13 cellular contexts compared by ENCODE assay signal in genomic region chr7:134029-134428, GRCh38. TPM values are rescaled to one million over a fixed set of nuclear protein-coding genes. Genes with fewer than 3 reads are reported as not detected.
DNase-seq lines count a peak whose midpoint lies in the region; ATAC-seq and TF ChIP-seq lines count a peak whose summit lies in the region.
"Had no signal": no experiment of that assay in that cellular context is flagged by ENCODE, and none has a peak within 500 bp of the region (broad histone marks: within the 10 kb centered on the region; RNA-seq: fewer than 3 reads in every experiment).

No MANE protein-coding gene starts in this region.

- DNase-seq in right cardiac atrium (peak in 2 of 3 donors; percentile 38 to 41), cardiac septum (ENCODE audit: low spot score) (no peak), endodermal cell (peak; percentile 38), mesendoderm (no peak), occipital lobe (lab: John Stamatoyannopoulos, UW) (no peak), body of pancreas (no peak)
- DNase-seq: 8988T; AML-193; Caco-2; CD8-positive, alpha-beta memory T cell; IMR-90 had no signal

- H3K27me3 Mint-ChIP-seq in endodermal cell (ENCODE audit: insufficient read depth), result peaks cover 2% of the 10 kb centered on the region

- H2AK5ac ChIP-seq in mesendoderm (ENCODE audit: low read length), result no peak overlapping the region

- no peak overlapping the region for H2BK5ac ChIP-seq in mesendoderm (ENCODE audit: low read length)

- no peak overlapping the region for H3K27ac Mint-ChIP-seq in endodermal cell

- no peak for TF ChIP-seq CTCF in endodermal cell (conservative IDR thresholded peaks at IDR 0.05)
- TF ChIP-seq CTCF in body of pancreas (IDR thresholded peaks at IDR 0.05), result no peak

- H3K27ac ChIP-seq in right cardiac atrium (ENCODE audit: low read length), result no peak overlapping the region
- H3K27ac ChIP-seq in endodermal cell (ENCODE audit: low read depth, low read length), result no peak overlapping the region
- H3K27ac ChIP-seq in mesendoderm (ENCODE audit: low read depth, low read length), result no peak overlapping the region
- no peak overlapping the region for H3K27ac ChIP-seq in body of pancreas
- H3K27ac ChIP-seq: BLaER1 had no signal

- intact Hi-C loops in right cardiac atrium (cut with DNase I), result no loop called here
- intact Hi-C loops in cardiac septum (cut with DNase I), result no loop called here
- intact Hi-C loops in body of pancreas (cut with DNase I), result no loop called here

- no peaks in the 10 kb centered on the region for H3K36me3 Mint-ChIP-seq in endodermal cell (ENCODE audit: low read depth)
- H3K36me3 Mint-ChIP-seq: CD8-positive, alpha-beta memory T cell had no signal

- H3K4me2 ChIP-seq in mesendoderm (ENCODE audit: low read length), result no peak overlapping the region
- H3K4me2 ChIP-seq: BLaER1 had no signal

- no peaks in the 10 kb centered on the region for H3K27me3 ChIP-seq in right cardiac atrium (ENCODE audit: control insufficient read depth, insufficient read depth)
- H3K27me3 ChIP-seq in endodermal cell (ENCODE audit: control insufficient read depth, insufficient read depth, low read length, poor library complexity, severe bottlenecking), result no peaks in the 10 kb centered on the region
- no peaks in the 10 kb centered on the region for H3K27me3 ChIP-seq in mesendoderm (ENCODE audit: insufficient read depth, low read length, poor library complexity)
- no peaks in the 10 kb centered on the region for H3K27me3 ChIP-seq in body of pancreas
- H3K27me3 ChIP-seq: BLaER1 had no signal

- no peak overlapping the region for H4K8ac ChIP-seq in mesendoderm (ENCODE audit: low read depth, low read length)

- peaks cover 4% of the 10 kb centered on the region for H3K4me1 ChIP-seq in right cardiac atrium (ENCODE audit: control insufficient read depth, insufficient read depth, low read length)
- no peaks in the 10 kb centered on the region for H3K4me1 ChIP-seq in endodermal cell (ENCODE audit: control insufficient read depth, insufficient read depth, low read length)
- no peaks in the 10 kb centered on the region for H3K4me1 ChIP-seq in mesendoderm (ENCODE audit: control insufficient read depth, low read depth, low read length)
- H3K4me1 ChIP-seq in body of pancreas, result no peaks in the 10 kb centered on the region
- H3K4me1 ChIP-seq: Caco-2 had no signal

- no peak overlapping the region for H2BK15ac ChIP-seq in mesendoderm (replicated peaks; ENCODE audit: low read depth)

- peak overlapping the region; percentile 7 for H3K56ac ChIP-seq in mesendoderm (ENCODE audit: low read length)

- H3K9me3 ChIP-seq in right cardiac atrium (ENCODE audit: control insufficient read depth, low read length) (no peaks in the 10 kb centered on the region), endodermal cell (ENCODE audit: control insufficient read depth, low read length) (no peaks in the 10 kb centered on the region), body of pancreas (no peaks in the 10 kb centered on the region)
- H3K9me3 ChIP-seq: BLaER1, Caco-2 had no signal

- H3K4ac ChIP-seq in mesendoderm (ENCODE audit: low read depth, low read length), result no peak overlapping the region

- no peak overlapping the region for H3K18ac ChIP-seq in mesendoderm (ENCODE audit: low read length)

- no peak overlapping the region for H3K4me3 ChIP-seq in right cardiac atrium (ENCODE audit: low read length)
- H3K4me3 ChIP-seq in endodermal cell (ENCODE audit: low read length), result no peak overlapping the region
- H3K4me3 ChIP-seq in mesendoderm (ENCODE audit: low read length), result no peak overlapping the region
- no peak overlapping the region for H3K4me3 ChIP-seq in body of pancreas
- H3K4me3 ChIP-seq: BLaER1 had no signal

- no peaks in the 10 kb centered on the region for H3K79me1 ChIP-seq in mesendoderm (ENCODE audit: low read length)

- 88% methylated on average over 15 of the region's 15 CpGs for WGBS in right cardiac atrium
- 93% methylated on average over 11 to 15 of the region's 15 CpGs for WGBS in endodermal cell (ENCODE audit: insufficient coverage in 1 of 2, insufficient read length in 1 of 2), 2 experiments
- no CpG with 5 or more reads among the region's 15 CpGs for WGBS in mesendoderm (ENCODE audit: extremely low coverage, insufficient coverage, low lambda C conversion rate)
- WGBS in body of pancreas, 2 donors, result 88 to 92% methylated on average over 10 to 15 of the region's 15 CpGs

- no peaks in the 10 kb centered on the region for H3K79me2 ChIP-seq in mesendoderm (ENCODE audit: control insufficient read depth, insufficient read depth, low read length)

- no peak overlapping the region for H3K9ac ChIP-seq in endodermal cell (ENCODE audit: extremely low read depth, low read length, poor library complexity, severe bottlenecking)
- H3K9ac ChIP-seq in mesendoderm (ENCODE audit: low read length), result no peak overlapping the region
- H3K9ac ChIP-seq: BLaER1 had no signal

- no peaks in the 10 kb centered on the region for H3K9me3 Mint-ChIP-seq in endodermal cell
- H3K9me3 Mint-ChIP-seq: CD8-positive, alpha-beta memory T cell had no signal

- no peak overlapping the region for H2BK120ac ChIP-seq in mesendoderm (ENCODE audit: low read depth, low read length)

- no peaks in the 10 kb centered on the region for H3K36me3 ChIP-seq in endodermal cell (ENCODE audit: control insufficient read depth, insufficient read depth, low read length)
- no peaks in the 10 kb centered on the region for H3K36me3 ChIP-seq in mesendoderm (ENCODE audit: control insufficient read depth, insufficient read depth, low read length)
- no peaks in the 10 kb centered on the region for H3K36me3 ChIP-seq in body of pancreas (replicated peaks in 1 of 2; ENCODE audit: insufficient read depth in 1 of 2, low read depth in 2 of 2)
- H3K36me3 ChIP-seq: BLaER1 had no signal

- H3K4me3 Mint-ChIP-seq in endodermal cell, result no peak overlapping the region
- H3K4me3 Mint-ChIP-seq: CD8-positive, alpha-beta memory T cell had no signal

- no peak for ATAC-seq in right cardiac atrium
- ATAC-seq in body of pancreas, result no peak
- no peak for ATAC-seq in GM21528 (IDR thresholded peaks at IDR 0.05; ENCODE audit: low FRiP score, unreplicated experiment)

- H3K23ac ChIP-seq in mesendoderm (ENCODE audit: low read length), result no peak overlapping the region

- TF ChIP-seq POLR2A in body of pancreas (IDR thresholded peaks at IDR 0.05), result no peak

- H4K5ac ChIP-seq in mesendoderm (ENCODE audit: low read length), result no peak overlapping the region

- H3K4me1 Mint-ChIP-seq in endodermal cell, result no peaks in the 10 kb centered on the region
- H3K4me1 Mint-ChIP-seq: CD8-positive, alpha-beta memory T cell had no signal

RNA-seq across cellular contexts. Expression of gene FAM20C, which starts 58.3 kb away (rescaled TPM):
- 10 to 100 TPM; 25.3 to 46.3 (median 33.9) TPM for total RNA-seq in right cardiac atrium
- polyA plus RNA-seq in right cardiac atrium, result 17.6 TPM
- total RNA-seq in cardiac septum, result 30.2 TPM
- 10 to 100 TPM; 33.5 to 53.5 TPM for total RNA-seq in endodermal cell
- 19.9 TPM for polyA plus RNA-seq in endodermal cell (2013, experiment 1 of 2)
- 18.4 TPM for polyA plus RNA-seq in endodermal cell (2013, experiment 2 of 2)
- 14.5 TPM for polyA plus RNA-seq in mesendoderm (2013, experiment 1 of 2)
- 15.4 TPM for polyA plus RNA-seq in mesendoderm (2013, experiment 2 of 2)
- total RNA-seq in occipital lobe, result 18.1 TPM
- 10 to 100 TPM; 12.7 to 26.0 TPM for total RNA-seq in body of pancreas
- polyA plus RNA-seq: CD8-positive, alpha-beta memory T cell had no signal

Comparison
In these comparisons a context has a peak if more than half of its experiments do, and no peak if none do; other contexts are left out.
1. DNase-seq: peak in right cardiac atrium (2 of 3) and endodermal cell (single experiment); none in cardiac septum (single experiment), mesendoderm (single experiment), occipital lobe (single experiment) and body of pancreas (0 of 4).